1 cellular context compared by ENCODE assay signal in genomic region chr17:55451203-55451641, GRCh38.
TF ChIP-seq lines count a peak whose summit lies in the region.

No MANE protein-coding gene starts in this region.

TF ChIP-seq in K562, 482 proteins besides CTCF, POLR2A, EP300 and RAD21 (continued from another document and continues in another):
- TF ChIP-seq ZNF175 (CRISPR knock-in tag; IDR thresholded peaks at IDR 0.05; ENCODE audit: low read depth): 0 out of 2 replicates have a peak, but pooled peaks have one; percentile 50
- TF ChIP-seq SMARCA5 (IDR thresholded peaks at IDR 0.05): no peak
- TF ChIP-seq ZBED1 (IDR thresholded peaks at IDR 0.05): no peak
- TF ChIP-seq RBM14 (IDR thresholded peaks at IDR 0.05; ENCODE audit: borderline replicate concordance, insufficient read depth, low read depth, low read length): no peak
- TF ChIP-seq CEBPG (CRISPR knock-in tag; IDR thresholded peaks at IDR 0.05): no peak
- TF ChIP-seq CEBPG (tag; conservative IDR thresholded peaks at IDR 0.05 in 1 of 2, IDR thresholded peaks at IDR 0.05 in 1 of 2): no peak
- peak; percentile 100 for TF ChIP-seq TCF7 (IDR thresholded peaks at IDR 0.05; ENCODE audit: borderline replicate concordance)
- TF ChIP-seq ZBTB1 (CRISPR knock-in tag; IDR thresholded peaks at IDR 0.05; ENCODE audit: borderline replicate concordance, low read depth): no peak
- TF ChIP-seq FOXJ2 (tag; IDR thresholded peaks at IDR 0.05): 0 out of 2 replicates have a peak, but pooled peaks have one; percentile 33
- TF ChIP-seq ZNF253 (CRISPR knock-in tag; conservative IDR thresholded peaks at IDR 0.05): no peak
- no peak for TF ChIP-seq PHF20 (IDR thresholded peaks at IDR 0.05; ENCODE audit: partially characterized antibody)
- no peak for TF ChIP-seq HNRNPK (IDR thresholded peaks at IDR 0.05; ENCODE audit: low read depth, low read length, poor library complexity, severe bottlenecking)
- TF ChIP-seq SRSF1 (IDR thresholded peaks at IDR 0.05; ENCODE audit: low read depth, low read length): no peak
- peak; percentile 89 for TF ChIP-seq ZNF589 (CRISPR knock-in tag; IDR thresholded peaks at IDR 0.05; ENCODE audit: low read depth)
- no peak for TF ChIP-seq NCOA4 (IDR thresholded peaks at IDR 0.05; ENCODE audit: partially characterized antibody)
- TF ChIP-seq WHSC1 (IDR thresholded peaks at IDR 0.05; ENCODE audit: low read length): no peak
- no peak for TF ChIP-seq CREB3 (tag; conservative IDR thresholded peaks at IDR 0.05; ENCODE audit: low read depth)
- no peak for TF ChIP-seq CHAMP1 (IDR thresholded peaks at IDR 0.05)
- no peak for TF ChIP-seq ZNF143 (CRISPR knock-in tag; IDR thresholded peaks at IDR 0.05)
- TF ChIP-seq KDM2B (CRISPR knock-in tag; IDR thresholded peaks at IDR 0.05): no peak
- no peak for TF ChIP-seq ATF6 (CRISPR knock-in tag; IDR thresholded peaks at IDR 0.05)
- no peak; the same call in 1 of the 2 replicates for TF ChIP-seq NFRKB (IDR thresholded peaks at IDR 0.05; ENCODE audit: low read depth)
- no peak for TF ChIP-seq FOXJ3 (CRISPR knock-in tag; IDR thresholded peaks at IDR 0.05)
- no peak for TF ChIP-seq UBTF (IDR thresholded peaks at IDR 0.05; ENCODE audit: borderline replicate concordance in 1 of 2, low read depth in 2 of 2, low read length in 2 of 2)
- no peak for TF ChIP-seq HIVEP1 (CRISPR knock-in tag; IDR thresholded peaks at IDR 0.05)
- TF ChIP-seq TAF7 (tag; IDR thresholded peaks at IDR 0.05): no peak
- TF ChIP-seq HDAC6 (IDR thresholded peaks at IDR 0.05; ENCODE audit: low read depth, low read length): no peak
- TF ChIP-seq POU5F1 (IDR thresholded peaks at IDR 0.05; ENCODE audit: borderline replicate concordance, low read depth, low read length, partially characterized antibody): no peak
- peak; percentile 94 for TF ChIP-seq NFIC (IDR thresholded peaks at IDR 0.05)
- TF ChIP-seq CGGBP1 (CRISPR knock-in tag; IDR thresholded peaks at IDR 0.05): no peak
- no peak for TF ChIP-seq ELF2 (CRISPR knock-in tag; IDR thresholded peaks at IDR 0.05)
- TF ChIP-seq ZFP91 (CRISPR knock-in tag; IDR thresholded peaks at IDR 0.05): no peak
- peak; percentile 98 for TF ChIP-seq TCF3 (CRISPR knock-in tag; IDR thresholded peaks at IDR 0.05)
- no peak for TF ChIP-seq ZNF79 (CRISPR knock-in tag; IDR thresholded peaks at IDR 0.05; ENCODE audit: low read depth)
- no peak for TF ChIP-seq TSHZ1 (CRISPR knock-in tag; IDR thresholded peaks at IDR 0.05)
- TF ChIP-seq ETS2 (tag; IDR thresholded peaks at IDR 0.05; ENCODE audit: borderline replicate concordance, poor library complexity, severe bottlenecking): no peak
- TF ChIP-seq HCFC1 (IDR thresholded peaks at IDR 0.05; ENCODE audit: low read depth, low read length): no peak
- no peak for TF ChIP-seq ZNF277 (CRISPR knock-in tag; IDR thresholded peaks at IDR 0.05; ENCODE audit: borderline replicate concordance)
- no peak for TF ChIP-seq SIRT6 (IDR thresholded peaks at IDR 0.05; ENCODE audit: low read depth, low read length)
- TF ChIP-seq ZNF445 (CRISPR knock-in tag; IDR thresholded peaks at IDR 0.05; ENCODE audit: low read depth): no peak
- no peak for TF ChIP-seq ATF4 (CRISPR knock-in tag; IDR thresholded peaks at IDR 0.05)
- TF ChIP-seq MAFK (IDR thresholded peaks at IDR 0.05; ENCODE audit: low read length): no peak
- TF ChIP-seq TCF7L2 (IDR thresholded peaks at IDR 0.05; ENCODE audit: low read depth, low read length): peak; percentile 93
- no peak for TF ChIP-seq PBX2 (CRISPR knock-in tag; IDR thresholded peaks at IDR 0.05; ENCODE audit: low read depth)
- TF ChIP-seq PBX2 (tag; conservative IDR thresholded peaks at IDR 0.05; ENCODE audit: low read depth): peak; percentile 81
- no peak for TF ChIP-seq ZNF75A (CRISPR knock-in tag; IDR thresholded peaks at IDR 0.05)
- no peak for TF ChIP-seq ZNF780A (CRISPR knock-in tag; IDR thresholded peaks at IDR 0.05)
- TF ChIP-seq DNMT1 (IDR thresholded peaks at IDR 0.05): no peak
- peak; percentile 96 for TF ChIP-seq KLF16 (IDR thresholded peaks at IDR 0.05)
